Comparison of ENCODE assay signal across 13 cellular contexts in genomic region chr22:39474351-39474991, GRCh38. TPM values are rescaled to one million over a fixed set of nuclear protein-coding genes. Genes with fewer than 3 reads are reported as not detected.
A peak's percentile ranks its signal among the peaks of the same experiment; 100 is the strongest.
DNase-seq lines count a peak whose midpoint lies in the region; ATAC-seq, FAIRE-seq and TF ChIP-seq lines count a peak whose summit lies in the region.
"Had no signal": no experiment of that assay in that cellular context is flagged by ENCODE, and none has a peak within 500 bp of the region (broad histone marks: within the 10 kb centered on the region; RNA-seq: fewer than 3 reads in every experiment).

No MANE protein-coding gene starts in this region.

- peak overlapping the region; percentile 79 for H2AK9ac ChIP-seq in IMR-90 (replicated peaks; ENCODE audit: low read depth, low read length, poor library complexity)

- peak overlapping the region; percentile 75 for H2BK20ac ChIP-seq in IMR-90 (ENCODE audit: low read depth, low read length)
- peak overlapping the region; percentile 15; the same call in 1 of the 2 replicates for H2BK20ac ChIP-seq in H1 (ENCODE audit: low read length)

- H3K18ac ChIP-seq in IMR-90 (ENCODE audit: low read depth, low read length) (peak overlapping the region; percentile 7; the same call in 1 of the 2 replicates), H1 (ENCODE audit: extremely low read depth, low read length) (0 out of 2 replicates have a peak overlapping the region, but pooled peaks have one; percentile 1)

- H2AFZ ChIP-seq in IMR-90 (replicated peaks; ENCODE audit: low read length, poor library complexity) = peak overlapping the region; percentile 60
- no peak overlapping the region for H2AFZ ChIP-seq in H1 (ENCODE audit: low read length)

- no peak overlapping the region for H3K23ac ChIP-seq in IMR-90 (ENCODE audit: low read depth, low read length)
- no peak overlapping the region for H3K23ac ChIP-seq in H1 (ENCODE audit: insufficient read length)

- no peaks in the 10 kb centered on the region for H3K79me1 ChIP-seq in IMR-90 (ENCODE audit: low read depth in 1 of 2, low read length in 2 of 2)
- H3K79me1 ChIP-seq in H1 (ENCODE audit: low read depth, low read length) = peaks cover 3% of the 10 kb centered on the region

- TF ChIP-seq CTCF in IMR-90 (conservative IDR thresholded peaks at IDR 0.05; ENCODE audit: low read depth, low read length) = no peak
- no peak for TF ChIP-seq CTCF in H1 (IDR thresholded peaks at IDR 0.05; ENCODE audit: control extremely low read depth in 1 of 3, insufficient read depth in 1 of 3, low read depth in 1 of 3, low read length in 3 of 3)
- TF ChIP-seq CTCF in nephron (IDR thresholded peaks at IDR 0.05; ENCODE audit: unreplicated experiment in 3 of 3) = no peak
- TF ChIP-seq CTCF in adrenal gland (IDR thresholded peaks at IDR 0.05) = no peak
- no peak for TF ChIP-seq CTCF in breast epithelium (IDR thresholded peaks at IDR 0.05)

- CTCF ChIA-PET in IMR-90 (lab: Yijun Ruan, JAX) (interaction anchor here (0.5 kb wide), 1 partner anchor 17 kb away, joined by 3 read pairs; no protein-coding TSS in a partner anchor), H1 (lab: Charles Lee; ENCODE audit: partially characterized antibody) (interaction anchor here (0.6 to 11.1 kb wide), 8 partner anchors 15 to 242 kb away, joined by 3 to 120 read pairs (median 4); no protein-coding TSS in a partner anchor)

- no peaks in the 10 kb centered on the region for H3K27me3 Mint-ChIP-seq in nephron (ENCODE audit: low read depth)

- no peak for TF ChIP-seq EP300 in H1 (IDR thresholded peaks at IDR 0.05; ENCODE audit: borderline replicate concordance in 1 of 2, low read depth in 2 of 2, low read length in 2 of 2)

- 0 out of 2 replicates have a peak overlapping the region, but pooled peaks have one; percentile 29 for H3K9ac ChIP-seq in BLaER1
- H3K9ac ChIP-seq in IMR-90 (ENCODE audit: low read depth, low read length) = peak overlapping the region; percentile 21; the same call in 1 of the 2 replicates
- no peak overlapping the region; a peak in 1 of 7 replicates for H3K9ac ChIP-seq in H1 (replicated peaks in 1 of 4; ENCODE audit: extremely low read depth in 1 of 4, low read depth in 3 of 4, low read length in 3 of 4)

- no peak for FAIRE-seq in H1 (lab: Jason Lieb, UNC)

- intact Hi-C loops in IMR-90 (cut with micrococcal nuclease) (loop anchor here (1.0 kb wide), 1 partner anchor 20 kb away; no protein-coding TSS in a partner anchor), adrenal gland (cut with DNase I) (loop anchor here in 1 of 2 donors (10.0 kb wide), 1 partner anchor 540 kb away; no protein-coding TSS in a partner anchor), breast epithelium (cut with DNase I; ENCODE audit: low total_unique reads) (no loop called here)

- H3K23me2 ChIP-seq in H1 (ENCODE audit: low read depth, low read length) = no peaks in the 10 kb centered on the region

- peak overlapping the region; percentile 40 for H3K4me2 ChIP-seq in BLaER1
- H3K4me2 ChIP-seq in IMR-90 (ENCODE audit: low read depth, low read length) = no peak overlapping the region; the same call in 1 of the 2 replicates
- H3K4me2 ChIP-seq in H1 (ENCODE audit: insufficient read depth in 1 of 2, low read depth in 2 of 2, low read length in 2 of 2) = no peak overlapping the region; a peak in 1 of 4 replicates

- H2BK15ac ChIP-seq in IMR-90 (ENCODE audit: low read depth, low read length) = no peak overlapping the region; the same call in 2 of the 3 replicates
- peak overlapping the region; percentile 46; the same call in 1 of the 2 replicates for H2BK15ac ChIP-seq in H1 (ENCODE audit: low read length)

- H3K14ac ChIP-seq in IMR-90 (replicated peaks; ENCODE audit: low read depth, low read length) (peak overlapping the region; percentile 67), H1 (ENCODE audit: insufficient read length) (no peak overlapping the region)

- H4K8ac ChIP-seq in IMR-90 (ENCODE audit: low read depth in 2 of 2, low read length in 2 of 2) (peak overlapping the region; percentile 39 to 71; a peak in 3 of 4 replicates), H1 (ENCODE audit: extremely low read depth, insufficient read depth, low read length) (no peak overlapping the region)

- H3K4me1 Mint-ChIP-seq in nephron = peaks cover 64% of the 10 kb centered on the region

- peak overlapping the region; percentile 81; the same call in 1 of the 2 replicates for H2BK12ac ChIP-seq in H1 (ENCODE audit: low read depth, low read length)

- H3K56ac ChIP-seq in IMR-90 (ENCODE audit: extremely low read depth, insufficient read depth, low read length) (no peak overlapping the region), H1 (replicated peaks; ENCODE audit: insufficient read length, low read depth, low read length) (no peak overlapping the region)

- peak overlapping the region; percentile 69 for H4K91ac ChIP-seq in IMR-90 (ENCODE audit: insufficient read depth, low read depth, low read length)
- peak overlapping the region; percentile 5 for H4K91ac ChIP-seq in H1 (replicated peaks; ENCODE audit: insufficient read length, low read length)

- no peak overlapping the region for H3K4me3 ChIP-seq in BLaER1
- no peak overlapping the region for H3K4me3 ChIP-seq in IMR-90 (ENCODE audit: insufficient read depth, low read depth, low read length)
- H3K4me3 ChIP-seq in H1 (ENCODE audit: extremely low read depth in 1 of 4, insufficient read depth in 2 of 4, low read depth in 3 of 4, low read length in 4 of 4) = no peak overlapping the region
- no peak overlapping the region for H3K4me3 ChIP-seq in adrenal gland
- H3K4me3 ChIP-seq in breast epithelium = no peak overlapping the region
- H3K4me3 ChIP-seq: ascending aorta, spleen had no signal

- H3K4ac ChIP-seq in IMR-90 (ENCODE audit: low read depth, low read length) (peak overlapping the region; percentile 73), H1 (replicated peaks; ENCODE audit: insufficient read length, low read depth, low read length) (no peak overlapping the region)

- TF ChIP-seq RAD21 in IMR-90 (IDR thresholded peaks at IDR 0.05; ENCODE audit: low read length) (no peak), H1 (IDR thresholded peaks at IDR 0.05 in 1 of 2, conservative IDR thresholded peaks at IDR 0.05 in 1 of 2; ENCODE audit: low read depth in 2 of 2, low read length in 2 of 2) (no peak)

- peak overlapping the region; percentile 89 to 98 (median 96) for H3K27ac Mint-ChIP-seq in nephron

- H2AK5ac ChIP-seq in IMR-90 (ENCODE audit: low read depth, low read length) = peak overlapping the region; percentile 55; the same call in 1 of the 2 replicates
- no peak overlapping the region; the same call in 1 of the 2 replicates for H2AK5ac ChIP-seq in H1 (ENCODE audit: low read depth, low read length)

- H3K4me1 ChIP-seq in BLaER1 = peaks cover 70% of the 10 kb centered on the region
- peaks cover 40% of the 10 kb centered on the region for H3K4me1 ChIP-seq in IMR-90 (ENCODE audit: control insufficient read depth, insufficient read depth, low read length)
- H3K4me1 ChIP-seq in H1 (replicated peaks in 1 of 4; ENCODE audit: control insufficient read depth in 3 of 4, insufficient read depth in 4 of 4, low read length in 3 of 4) = peaks cover 16 to 48% (median 37%) of the 10 kb centered on the region in 4 experiments
- peaks cover 0 to 19% of the 10 kb centered on the region in 2 donors for H3K4me1 ChIP-seq in adrenal gland (replicated peaks in 1 of 2)
- no peaks in the 10 kb centered on the region for H3K4me1 ChIP-seq in breast epithelium
- H3K4me1 ChIP-seq: ascending aorta had no signal

- DNase-seq in IMR-90 (peak; percentile 18), H1 (ENCODE audit: low read depth in 1 of 2, low spot score in 2 of 2) (peak in 1 of 2 experiments; percentile 47), adrenal gland (no peak), breast epithelium (ENCODE audit: low spot score in 2 of 2) (no peak)
- DNase-seq: NCI-H1105, NCI-H510A treated with DMSO at 0.1 percent for 48 hours, SHP77 treated with DMSO at 0.1 percent for 48 hours, spleen had no signal

- dilution Hi-C loops in IMR-90 (cut with HindIII; ENCODE audit: low sequenced_read_pairs, unreplicated experiment) = no loop called here

- H3K79me2 ChIP-seq in H1 (ENCODE audit: control insufficient read depth in 1 of 2, insufficient read depth in 2 of 2, low read length in 2 of 2) = no peaks in the 10 kb centered on the region

- peak overlapping the region; percentile 43; the same call in 1 of the 2 replicates for H3K27ac ChIP-seq in BLaER1
- H3K27ac ChIP-seq in IMR-90 (ENCODE audit: insufficient read depth, low read length) = peak overlapping the region; percentile 71
- H3K27ac ChIP-seq in H1 (ENCODE audit: low read depth, low read length) = no peak overlapping the region
- H3K27ac ChIP-seq in adrenal gland = no peak overlapping the region
- no peak overlapping the region for H3K27ac ChIP-seq in breast epithelium
- H3K27ac ChIP-seq: ascending aorta had no signal

- peak; percentile 74 for ATAC-seq in IMR-90 (ENCODE audit: low read depth)
- no peak for ATAC-seq in HG03025 (IDR thresholded peaks at IDR 0.05; ENCODE audit: low FRiP score, unreplicated experiment)
- no peak for ATAC-seq in GM18858 (IDR thresholded peaks at IDR 0.05; ENCODE audit: unreplicated experiment)

- in situ Hi-C loops in IMR-90 (cut with MboI; ENCODE audit: low sequenced_read_pairs) = no loop called here

- WGBS in IMR-90 (ENCODE audit: extremely low coverage in 2 of 2, insufficient read length in 1 of 2), 2 experiments = 60% methylated on average over 1 of the region's 9 CpGs; no CpG with 5 or more reads in 1 of the 2 experiments
- 68% methylated on average over 9 of the region's 9 CpGs; no CpG with 5 or more reads in 1 of the 2 experiments for WGBS in H1 (ENCODE audit: extremely low coverage in 1 of 2, insufficient coverage in 1 of 2, insufficient read length in 1 of 2, insufficient replicate concordance in 2 of 2, low coverage in 1 of 2, low lambda C conversion rate in 2 of 2, missing lambda C conversion rate in 1 of 2), 2 experiments
- 65 to 76% (median 66%) methylated on average over 6 to 9 of the region's 9 CpGs for WGBS in adrenal gland, 4 donors

- peak overlapping the region; percentile 70 for H2BK120ac ChIP-seq in IMR-90 (ENCODE audit: low read depth, low read length)
- H2BK120ac ChIP-seq in H1 (replicated peaks; ENCODE audit: low read depth, low read length) = peak overlapping the region; percentile 19

- TF ChIP-seq POLR2A in IMR-90 (IDR thresholded peaks at IDR 0.05; ENCODE audit: low read depth, low read length) (no peak), H1 (IDR thresholded peaks at IDR 0.05; ENCODE audit: control extremely low read depth in 1 of 2, low read depth in 2 of 2, low read length in 2 of 2) (no peak), adrenal gland (IDR thresholded peaks at IDR 0.05) (no peak), breast epithelium (IDR thresholded peaks at IDR 0.05) (no peak)

- peak overlapping the region; percentile 68 for H2BK5ac ChIP-seq in IMR-90 (ENCODE audit: low read depth, low read length, poor library complexity, severe bottlenecking)
- 0 out of 2 replicates have a peak overlapping the region, but pooled peaks have one; percentile 30 for H2BK5ac ChIP-seq in H1 (ENCODE audit: low read depth, low read length)

- H3K9me3 ChIP-seq in BLaER1 = no peaks in the 10 kb centered on the region
- no peaks in the 10 kb centered on the region for H3K9me3 ChIP-seq in IMR-90 (ENCODE audit: control insufficient read depth, insufficient read depth, low read length)
- no peaks in the 10 kb centered on the region for H3K9me3 ChIP-seq in H1 (ENCODE audit: insufficient read depth in 2 of 2, low read depth in 1 of 2, low read length in 1 of 2)
- H3K9me3 ChIP-seq in adrenal gland (replicated peaks in 1 of 3) = no peaks in the 10 kb centered on the region
- H3K9me3 ChIP-seq in breast epithelium = no peaks in the 10 kb centered on the region
- H3K9me3 ChIP-seq: ascending aorta, spleen had no signal

- H3K36me3 ChIP-seq in BLaER1 = no peaks in the 10 kb centered on the region; the same call in 1 of the 2 replicates
- H3K36me3 ChIP-seq in IMR-90 (ENCODE audit: control insufficient read depth, insufficient read depth, low read length) = no peaks in the 10 kb centered on the region
- H3K36me3 ChIP-seq in H1 (ENCODE audit: control insufficient read depth in 2 of 4, insufficient read depth in 4 of 4, low read length in 3 of 4) = no peaks in the 10 kb centered on the region
- H3K36me3 ChIP-seq in adrenal gland (replicated peaks in 1 of 2) = no peaks in the 10 kb centered on the region
- no peaks in the 10 kb centered on the region for H3K36me3 ChIP-seq in breast epithelium
- H3K36me3 ChIP-seq: ascending aorta had no signal

- H4K20me1 ChIP-seq in BLaER1 (peaks cover 32% of the 10 kb centered on the region), IMR-90 (ENCODE audit: insufficient read depth, low read length) (no peaks in the 10 kb centered on the region), H1 (replicated peaks in 1 of 2; ENCODE audit: control insufficient read depth in 1 of 2, insufficient read depth in 2 of 2, low read length in 2 of 2) (peaks cover 7 to 12% of the 10 kb centered on the region in 2 experiments)

- H3K4me3 Mint-ChIP-seq in nephron = no peak overlapping the region

- H3K27me3 ChIP-seq in BLaER1 (no peaks in the 10 kb centered on the region), IMR-90 (ENCODE audit: control insufficient read depth, insufficient read depth, low read length) (no peaks in the 10 kb centered on the region), H1 (replicated peaks in 1 of 4; ENCODE audit: control insufficient read depth in 3 of 4, extremely low read depth in 1 of 4, insufficient read depth in 3 of 4, low read length in 3 of 4) (no peaks in the 10 kb centered on the region), adrenal gland (no peaks in the 10 kb centered on the region), breast epithelium (no peaks in the 10 kb centered on the region)
- H3K27me3 ChIP-seq: ascending aorta, spleen had no signal

- BruUV-seq in IMR-90 (replicated peaks; lab: Mats Ljungman, UMichigan) = no TSS peak

- no peaks in the 10 kb centered on the region for H3K36me3 Mint-ChIP-seq in nephron (ENCODE audit: low read depth)

- H4K5ac ChIP-seq in IMR-90 (ENCODE audit: low read depth, low read length) (peak overlapping the region; percentile 46), H1 (ENCODE audit: insufficient read length, low read depth, low read length) (no peak overlapping the region)

- H3K9me3 Mint-ChIP-seq in nephron = no peaks in the 10 kb centered on the region

- peaks cover 26% of the 10 kb centered on the region for H3K9me1 ChIP-seq in IMR-90 (ENCODE audit: insufficient read depth, low read length)

- POLR2A ChIA-PET in IMR-90 (lab: Charles Lee; ENCODE audit: unreplicated experiment) = interaction anchor here (1.3 kb wide), 1 partner anchor 27 kb away, joined by 4 read pairs; the partner anchor contains the start of gene MIEF1
- POLR2A ChIA-PET in H1 (lab: Charles Lee; ENCODE audit: partially characterized antibody) = interaction anchor here (0.6 to 3.3 kb wide), 4 partner anchors 12 to 405 kb away, joined by 5 to 18 read pairs (median 6); partner anchors contain the start of gene RPL3

RNA-seq across cellular contexts. Expression of gene MGAT3, which starts 17.7 kb away (rescaled TPM):
- 0.28 and 0.36 TPM in 2 replicates for total RNA-seq in IMR-90 (2012; rRNA removed)
- 1.1 TPM in 2 replicates for polyA plus RNA-seq in IMR-90 (2012; rRNA removed)
- polyA plus RNA-seq in IMR-90 (2012; cell fraction: cytosol; rRNA removed) = 0.38 and 0.99 TPM in 2 replicates
- 1.0 and 1.5 TPM in 2 replicates for polyA plus RNA-seq in IMR-90 (2012; cell fraction: nucleus; rRNA removed; ENCODE audit: low replicate concordance)
- 8.5 and 9.2 TPM in 2 replicates for total RNA-seq in H1 (2021; fragmentation: NEBNext Ultra II Directional; extraction: Animal tissue kit (Norgen Biotek cat#: 25700))
- 4.3 and 6.3 TPM in 2 replicates for polyA plus RNA-seq in H1 (2011; rRNA removed)
- 4.7 TPM for polyA plus RNA-seq in H1 (2011; cell fraction: cytosol; rRNA removed)
- polyA plus RNA-seq in H1 (2011; cell fraction: nucleus; rRNA removed) = 6.4 TPM
- polyA plus RNA-seq in H1 (2012, experiment 1 of 2) = 6.4 to 8.6 TPM (median 7.1 TPM) in 4 replicates
- polyA plus RNA-seq in H1 (2012, experiment 2 of 2) = 5.9 TPM
- 5.5 TPM for polyA plus RNA-seq in H1 (2013, experiment 1 of 2)
- polyA plus RNA-seq in H1 (2013, experiment 2 of 2) = 5.2 TPM
- 5.9 and 6.3 TPM in 2 replicates for polyA minus RNA-seq in H1 (2011; rRNA and poly(A)+ RNA removed)
- polyA minus RNA-seq in H1 (2011; cell fraction: cytosol; rRNA and poly(A)+ RNA removed) = 7.0 TPM
- 4.2 TPM for polyA minus RNA-seq in H1 (2011; cell fraction: nucleus; rRNA and poly(A)+ RNA removed)
- 1 to 10 TPM; 1.0 to 6.9 (median 2.4) TPM for total RNA-seq in adrenal gland
- polyA plus RNA-seq in adrenal gland = 1 to 10 TPM in 2 of 3 donors, under 1 TPM in 1; 0.42 to 1.4 (median 1.2) TPM
- total RNA-seq in breast epithelium = 1 to 10 TPM; 1.9 to 9.4 (median 3.9) TPM

RNA-seq across cellular contexts. Expression of gene MIEF1, which starts 27.6 kb away (rescaled TPM):
- total RNA-seq in IMR-90 (2012; rRNA removed) (9.7 and 12.2 TPM in 2 replicates), adrenal gland (10 to 100 TPM; 24.4 to 44.2 (median 26.9) TPM), breast epithelium (10 to 100 TPM; 19.7 to 24.3 (median 22.9) TPM)
- polyA plus RNA-seq in IMR-90 (2012; rRNA removed) (15.0 and 16.9 TPM in 2 replicates), H1 (2011; rRNA removed) (16.8 and 21.0 TPM in 2 replicates), adrenal gland (10 to 100 TPM in 1 of 3 donors, 1 to 10 TPM in 2; 5.1 to 27.0 (median 6.9) TPM)
- 9.7 and 13.5 TPM in 2 replicates for polyA plus RNA-seq in IMR-90 (2012; cell fraction: cytosol; rRNA removed)
- 8.6 and 12.3 TPM in 2 replicates for polyA plus RNA-seq in IMR-90 (2012; cell fraction: nucleus; rRNA removed; ENCODE audit: low replicate concordance)
- 31.4 and 32.7 TPM in 2 replicates for total RNA-seq in H1 (2021; fragmentation: NEBNext Ultra II Directional; extraction: Animal tissue kit (Norgen Biotek cat#: 25700))
- 16.4 TPM for polyA plus RNA-seq in H1 (2011; cell fraction: cytosol; rRNA removed)
- polyA plus RNA-seq in H1 (2011; cell fraction: nucleus; rRNA removed) = 18.5 TPM
- polyA plus RNA-seq in H1 (2012, experiment 1 of 2) = 22.0 to 25.2 TPM (median 22.9 TPM) in 4 replicates
- 14.3 TPM for polyA plus RNA-seq in H1 (2012, experiment 2 of 2)
- polyA plus RNA-seq in H1 (2013, experiment 1 of 2) = 18.5 TPM
- 18.4 TPM for polyA plus RNA-seq in H1 (2013, experiment 2 of 2)
- polyA minus RNA-seq in H1 (2011; rRNA and poly(A)+ RNA removed) = 36.0 and 36.1 TPM in 2 replicates
- 17.9 TPM for polyA minus RNA-seq in H1 (2011; cell fraction: cytosol; rRNA and poly(A)+ RNA removed)
- polyA minus RNA-seq in H1 (2011; cell fraction: nucleus; rRNA and poly(A)+ RNA removed) = 17.9 TPM

RNA-seq across cellular contexts. Expression of gene ATF4, which starts 45.9 kb away (rescaled TPM):
- 136 and 148 TPM in 2 replicates for total RNA-seq in IMR-90 (2012; rRNA removed)
- polyA plus RNA-seq in IMR-90 (2012; rRNA removed) = 662 and 949 TPM in 2 replicates
- polyA plus RNA-seq in IMR-90 (2012; cell fraction: cytosol; rRNA removed) = 533 and 881 TPM in 2 replicates
- polyA plus RNA-seq in IMR-90 (2012; cell fraction: nucleus; rRNA removed; ENCODE audit: low replicate concordance) = 1,013 and 1,510 TPM in 2 replicates
- total RNA-seq in H1 (2021; fragmentation: NEBNext Ultra II Directional; extraction: Animal tissue kit (Norgen Biotek cat#: 25700)) = 543 and 553 TPM in 2 replicates
- polyA plus RNA-seq in H1 (2011; rRNA removed) = 685 and 704 TPM in 2 replicates
- polyA plus RNA-seq in H1 (2011; cell fraction: cytosol; rRNA removed) = 868 TPM
- 703 TPM for polyA plus RNA-seq in H1 (2011; cell fraction: nucleus; rRNA removed)
- polyA plus RNA-seq in H1 (2012, experiment 1 of 2) = 598 to 685 TPM (median 617 TPM) in 4 replicates
- polyA plus RNA-seq in H1 (2012, experiment 2 of 2) = 699 TPM
- 476 TPM for polyA plus RNA-seq in H1 (2013, experiment 1 of 2)
- polyA plus RNA-seq in H1 (2013, experiment 2 of 2) = 475 TPM
- polyA minus RNA-seq in H1 (2011; rRNA and poly(A)+ RNA removed) = 314 and 359 TPM in 2 replicates
- 150 TPM for polyA minus RNA-seq in H1 (2011; cell fraction: cytosol; rRNA and poly(A)+ RNA removed)
- polyA minus RNA-seq in H1 (2011; cell fraction: nucleus; rRNA and poly(A)+ RNA removed) = 255 TPM
- total RNA-seq in adrenal gland = 100 to 1,000 TPM; 207 to 498 (median 324) TPM
- 1,000 to 10,000 TPM in 2 of 3 donors, 100 to 1,000 TPM in 1; 619 to 1,513 (median 1,039) TPM for polyA plus RNA-seq in adrenal gland
- total RNA-seq in breast epithelium = 100 to 1,000 TPM; 339 to 403 (median 347) TPM

RNA-seq across cellular contexts. Expression of gene RPS19BP1, which starts 58.1 kb away (rescaled TPM):
- total RNA-seq in IMR-90 (2012; rRNA removed) (33.0 and 33.6 TPM in 2 replicates), adrenal gland (100 to 1,000 TPM in 4 of 8 donors, 10 to 100 TPM in 4; 80.4 to 250 (median 132) TPM), breast epithelium (100 to 1,000 TPM; 112 to 177 (median 159) TPM)
- polyA plus RNA-seq in IMR-90 (2012; rRNA removed) (95.4 and 117 TPM in 2 replicates), H1 (2011; rRNA removed) (97.9 and 120 TPM in 2 replicates), adrenal gland (100 to 1,000 TPM in 2 of 3 donors, 10 to 100 TPM in 1; 39.5 to 217 (median 174) TPM)
- polyA plus RNA-seq in IMR-90 (2012; cell fraction: cytosol; rRNA removed) = 117 and 206 TPM in 2 replicates
- 65.7 and 74.5 TPM in 2 replicates for polyA plus RNA-seq in IMR-90 (2012; cell fraction: nucleus; rRNA removed; ENCODE audit: low replicate concordance)
- total RNA-seq in H1 (2021; fragmentation: NEBNext Ultra II Directional; extraction: Animal tissue kit (Norgen Biotek cat#: 25700)) = 77.5 and 77.9 TPM in 2 replicates
- 120 TPM for polyA plus RNA-seq in H1 (2011; cell fraction: cytosol; rRNA removed)
- 94.6 TPM for polyA plus RNA-seq in H1 (2011; cell fraction: nucleus; rRNA removed)
- polyA plus RNA-seq in H1 (2012, experiment 1 of 2) = 79.6 to 99.4 TPM (median 89.0 TPM) in 4 replicates
- polyA plus RNA-seq in H1 (2012, experiment 2 of 2) = 100 TPM
- 71.2 TPM for polyA plus RNA-seq in H1 (2013, experiment 1 of 2)
- 71.6 TPM for polyA plus RNA-seq in H1 (2013, experiment 2 of 2)
- polyA minus RNA-seq in H1 (2011; rRNA and poly(A)+ RNA removed) = 7.8 and 8.1 TPM in 2 replicates
- polyA minus RNA-seq in H1 (2011; cell fraction: cytosol; rRNA and poly(A)+ RNA removed) = 16.2 TPM
- polyA minus RNA-seq in H1 (2011; cell fraction: nucleus; rRNA and poly(A)+ RNA removed) = 23.8 TPM

Comparison
In these comparisons a context has a peak if more than half of its experiments do, and no peak if none do; other contexts are left out.
1. H3K27ac ChIP-seq: peak in BLaER1 (single experiment) and IMR-90 (single experiment); none in H1 (single experiment), adrenal gland (0 of 5) and breast epithelium (0 of 2).
2. H3K9ac ChIP-seq: peak in BLaER1 (single experiment) and IMR-90 (single experiment); none in H1 (0 of 4).